ENCODE assay signal across 9 cellular contexts in genomic region chr12:68461645-68462044, GRCh38.
"Had no signal": no experiment of that assay in that cellular context is flagged by ENCODE, and none has a peak within 500 bp of the region (broad histone marks: within the 10 kb centered on the region; RNA-seq: fewer than 3 reads in every experiment).

No MANE protein-coding gene starts in this region.

- H3K36me3 ChIP-seq: HAP-1 had no signal

- H3K9me3 ChIP-seq: HAP-1 had no signal

- ATAC-seq: HCT116, HepG2 had no signal

- H2AFZ ChIP-seq: GM23248 had no signal

- FAIRE-seq: HepG2 had no signal

- H3K9ac ChIP-seq: GM23248 had no signal

- H3K27ac ChIP-seq: GM23248, HL-60 had no signal

- H3K4me3 ChIP-seq: GM23248, HAP-1 had no signal

- DNase-seq: GM23248, GOT3, H7, HFFc6, IMR-90 had no signal
